In genomic region chr1:37794372-37795339, GRCh38 we compare ENCODE assay signal across 8 cellular contexts. TPM values are rescaled to one million over a fixed set of nuclear protein-coding genes. Genes with fewer than 3 reads are reported as not detected.
A peak's percentile ranks its signal among the peaks of the same experiment; 100 is the strongest.
DNase-seq lines count a peak whose midpoint lies in the region; ATAC-seq and TF ChIP-seq lines count a peak whose summit lies in the region.

No MANE protein-coding gene starts in this region.

- no peak for ATAC-seq in stimulated activated naive CD8-positive, alpha-beta T cell treated with anti-CD3 and anti-CD28 coated beads, Interleukin-15, Interleukin-2, amounts not matched to agents 100 U/mL and 50 U/mL, for 24 hours
- no peak for ATAC-seq in HG03039 (IDR thresholded peaks at IDR 0.05; ENCODE audit: unreplicated experiment)

- peaks cover 26% of the 10 kb centered on the region for H3K4me1 Mint-ChIP-seq in stimulated activated naive CD8-positive, alpha-beta T cell treated with anti-CD3 and anti-CD28 coated beads, Interleukin-15, Interleukin-2, amounts not matched to agents 100 ng/mL and 50 ng/mL, for 24 hours (ENCODE audit: low read depth)
- peaks cover 14% of the 10 kb centered on the region for H3K4me1 Mint-ChIP-seq in neural crest cell

- peaks cover 33% of the 10 kb centered on the region for H3K27me3 Mint-ChIP-seq in stimulated activated naive CD8-positive, alpha-beta T cell treated with anti-CD3 and anti-CD28 coated beads, Interleukin-15, Interleukin-2, amounts not matched to agents 100 ng/mL and 50 ng/mL, for 24 hours
- H3K27me3 Mint-ChIP-seq in neural crest cell (ENCODE audit: low read depth), result peaks cover 50% of the 10 kb centered on the region

- peaks cover 14% of the 10 kb centered on the region for H3K36me3 Mint-ChIP-seq in stimulated activated naive CD8-positive, alpha-beta T cell treated with anti-CD3 and anti-CD28 coated beads, Interleukin-15, Interleukin-2, amounts not matched to agents 100 ng/mL and 50 ng/mL, for 24 hours (ENCODE audit: low read depth)
- H3K36me3 Mint-ChIP-seq in neural crest cell (ENCODE audit: low read depth), result no peaks in the 10 kb centered on the region

- no peak for DNase-seq in stimulated activated naive CD8-positive, alpha-beta T cell treated with anti-CD3 and anti-CD28 coated beads, Interleukin-15, Interleukin-2, amounts not matched to agents 100 U/mL and 50 U/mL, for 24 hours
- DNase-seq in M059J (ENCODE audit: low read depth), result peak; percentile 11
- peak; percentile 32 for DNase-seq in cerebellar cortex (ENCODE audit: low spot score)
- no peak for DNase-seq in neural crest cell (ENCODE audit: low read depth, low spot score)
- DNase-seq in dedifferentiated amniotic fluid mesenchymal stem cell (ENCODE audit: extremely low spot score), result no peak
- no peak for DNase-seq in medulla oblongata (ENCODE audit: extremely low spot score)

- H3K27ac Mint-ChIP-seq in stimulated activated naive CD8-positive, alpha-beta T cell treated with anti-CD3 and anti-CD28 coated beads, Interleukin-15, Interleukin-2, amounts not matched to agents 100 ng/mL and 50 ng/mL, for 24 hours, result no peak overlapping the region
- no peak overlapping the region for H3K27ac Mint-ChIP-seq in neural crest cell (ENCODE audit: unreplicated experiment)

- no peaks in the 10 kb centered on the region for H3K9me3 Mint-ChIP-seq in stimulated activated naive CD8-positive, alpha-beta T cell treated with anti-CD3 and anti-CD28 coated beads, Interleukin-15, Interleukin-2, amounts not matched to agents 100 ng/mL and 50 ng/mL, for 24 hours
- H3K9me3 Mint-ChIP-seq in neural crest cell, result no peaks in the 10 kb centered on the region

- TF ChIP-seq CTCF in neural crest cell (conservative IDR thresholded peaks at IDR 0.05), result no peak

- peak overlapping the region; percentile 63 for H3K4me3 Mint-ChIP-seq in stimulated activated naive CD8-positive, alpha-beta T cell treated with anti-CD3 and anti-CD28 coated beads, Interleukin-15, Interleukin-2, amounts not matched to agents 100 ng/mL and 50 ng/mL, for 24 hours
- peak overlapping the region; percentile 91 for H3K4me3 Mint-ChIP-seq in neural crest cell

RNA-seq across cellular contexts. Expression of gene MANEAL, which starts 1.0 kb away (rescaled TPM):
- total RNA-seq in M059J (2014; rRNA removed; shearing (Covaris generic)), result 6.5 and 7.2 TPM in 2 replicates
- 16.0 and 17.6 TPM in 2 replicates for total RNA-seq in neural crest cell

RNA-seq across cellular contexts. Expression of gene C1orf122, which starts 12.9 kb away (rescaled TPM):
- 63.3 and 69.5 TPM in 2 replicates for total RNA-seq in M059J (2014; rRNA removed; shearing (Covaris generic))
- 37.3 and 40.0 TPM in 2 replicates for total RNA-seq in neural crest cell

RNA-seq across cellular contexts. Expression of gene YRDC, which starts 13.4 kb away (rescaled TPM):
- total RNA-seq in M059J (2014; rRNA removed; shearing (Covaris generic)), result 32.8 and 36.3 TPM in 2 replicates
- total RNA-seq in neural crest cell, result 17.0 and 17.6 TPM in 2 replicates

RNA-seq across cellular contexts. Expression of gene EPHA10, which starts 29.7 kb away (rescaled TPM):
- not detected in 2 replicates for total RNA-seq in M059J (2014; rRNA removed; shearing (Covaris generic))
- total RNA-seq in neural crest cell, result 0.63 and 0.77 TPM in 2 replicates

Comparison
In these comparisons a context has a peak if more than half of its experiments do, and no peak if none do; other contexts are left out.
1. DNase-seq: peak in M059J (single experiment) and cerebellar cortex (single experiment); none in stimulated activated naive CD8-positive, alpha-beta T cell treated with anti-CD3 and anti-CD28 coated beads, Interleukin-15, Interleukin-2, amounts not matched to agents 100 U/mL and 50 U/mL, for 24 hours (single experiment), neural crest cell (single experiment), dedifferentiated amniotic fluid mesenchymal stem cell (single experiment) and medulla oblongata (single experiment).